15 cellular contexts compared by ENCODE assay signal in genomic region chr2:24269270-24269669, GRCh38.
DNase-seq lines count a peak whose midpoint lies in the region; ATAC-seq, FAIRE-seq and TF ChIP-seq lines count a peak whose summit lies in the region.
"Had no signal": no experiment of that assay in that cellular context is flagged by ENCODE, and none has a peak within 500 bp of the region (broad histone marks: within the 10 kb centered on the region; RNA-seq: fewer than 3 reads in every experiment).

No MANE protein-coding gene starts in this region.

- peak; percentile 42 for FAIRE-seq in K562 (lab: Jason Lieb, UNC)
- FAIRE-seq: colon had no signal

- 76% methylated on average over 2 of the region's 2 CpGs for WGBS in K562 (ENCODE audit: insufficient coverage, low coverage, missing lambda C conversion rate)
- 93% methylated on average over 2 of the region's 2 CpGs for WGBS in right lobe of liver (ENCODE audit: insufficient coverage, low coverage, low lambda C conversion rate, missing lambda C conversion rate)
- WGBS in stomach, 5 donors, result 96 to 100% (median 100%) methylated on average over 2 of the region's 2 CpGs

- H3K4me2 ChIP-seq in K562 (ENCODE audit: insufficient read depth, low read length) (no peak overlapping the region), Karpas-422 (ENCODE audit: low read depth, low read length, poor library complexity, severe bottlenecking) (no peak overlapping the region)
- H3K4me2 ChIP-seq: BLaER1 treated with 17β-estradiol and CSF1 and Interleukin-3, amounts not matched to agents 10 nM and 100 nM had no signal

- H3K9me2 ChIP-seq in Karpas-422 (replicated peaks; ENCODE audit: insufficient read depth, low read length), result no peaks in the 10 kb centered on the region

- TF ChIP-seq RAD21 in K562 (CRISPR knock-in tag; conservative IDR thresholded peaks at IDR 0.05 in 1 of 2, IDR thresholded peaks at IDR 0.05 in 1 of 2), result no peak

- no peak overlapping the region for H2AFZ ChIP-seq in ACC112 (ENCODE audit: low read length, unreplicated experiment)
- H2AFZ ChIP-seq in K562 (ENCODE audit: low read depth, low read length), result no peak overlapping the region
- no peak overlapping the region for H2AFZ ChIP-seq in Karpas-422 (ENCODE audit: low read length)

- DNase-seq in HCEC 1CT, result peak; percentile 59
- DNase-seq in K562 (ENCODE audit: extremely low read depth in 1 of 4, low spot score in 3 of 4), result no peak
- DNase-seq in right lobe of liver, result no peak
- no peak for DNase-seq in Karpas-422
- DNase-seq in activated CD8-positive, alpha-beta T cell treated with anti-CD3 and anti-CD28 coated beads for 36 hours, result no peak
- DNase-seq in stomach, result no peak
- no peak for DNase-seq in WERI-Rb-1
- DNase-seq: islet precursor cell, NCI-H510A treated with DMSO at 0.1 percent for 48 hours, Right ventricle myocardium superior had no signal

- TF ChIP-seq CTCF in K562 (IDR thresholded peaks at IDR 0.05 in 2 of 3, conservative IDR thresholded peaks at IDR 0.05 in 1 of 3; ENCODE audit: insufficient read depth in 2 of 3, low read depth in 1 of 3, low read length in 3 of 3) (no peak), right lobe of liver (IDR thresholded peaks at IDR 0.05) (no peak), stomach (IDR thresholded peaks at IDR 0.05) (no peak), WERI-Rb-1 (IDR thresholded peaks at IDR 0.05; ENCODE audit: low read depth, low read length) (no peak)
- TF ChIP-seq CTCF in activated CD8-positive, alpha-beta T cell treated with anti-CD3 and anti-CD28 coated beads for 36 hours (IDR thresholded peaks at IDR 0.05), result no peak

- H3K4me1 ChIP-seq in ACC112 (ENCODE audit: control insufficient read depth, insufficient read depth, low read length, unreplicated experiment), result peaks cover 30% of the 10 kb centered on the region
- H3K4me1 ChIP-seq in K562 (replicated peaks in 1 of 2; ENCODE audit: control insufficient read depth in 2 of 2, insufficient read depth in 2 of 2, low read length in 2 of 2), result no peaks in the 10 kb centered on the region
- peaks cover 0 to 19% (median 5%) of the 10 kb centered on the region in 4 donors for H3K4me1 ChIP-seq in right lobe of liver
- no peaks in the 10 kb centered on the region for H3K4me1 ChIP-seq in Karpas-422 (ENCODE audit: low read length)
- H3K4me1 ChIP-seq in stomach, result no peaks in the 10 kb centered on the region

- in situ Hi-C loops in K562 (cut with MboI), result no loop called here

- no peak overlapping the region for H3K9ac ChIP-seq in K562 (ENCODE audit: insufficient read depth in 1 of 2, low read depth in 2 of 2, low read length in 2 of 2)
- no peak overlapping the region for H3K9ac ChIP-seq in Karpas-422 (ENCODE audit: low read length)
- H3K9ac ChIP-seq: BLaER1 treated with 17β-estradiol and CSF1 and Interleukin-3, amounts not matched to agents 10 nM and 100 nM had no signal

- intact Hi-C loops in K562 (cut with micrococcal nuclease) (no loop called here), right lobe of liver (cut with DNase I) (no loop called here), stomach (cut with DNase I; ENCODE audit: low total_unique reads) (no loop called here)
- intact Hi-C loops in activated CD8-positive, alpha-beta T cell treated with anti-CD3 and anti-CD28 coated beads for 36 hours (cut with micrococcal nuclease), result no loop called here

- peaks cover 28% of the 10 kb centered on the region for H3K36me3 Mint-ChIP-seq in activated CD8-positive, alpha-beta T cell treated with anti-CD3 and anti-CD28 coated beads for 36 hours (ENCODE audit: low read depth)

- TF ChIP-seq POLR2A in K562 (conservative IDR thresholded peaks at IDR 0.05) (no peak), right lobe of liver (IDR thresholded peaks at IDR 0.05) (peak; percentile 14), stomach (IDR thresholded peaks at IDR 0.05) (no peak)

- ATAC-seq in K562 (no peak), right lobe of liver (peak in 2 of 4 donors; percentile 44 to 87)
- ATAC-seq in activated CD8-positive, alpha-beta T cell treated with anti-CD3 and anti-CD28 coated beads for 36 hours, result no peak

- no peaks in the 10 kb centered on the region for H3K9me1 ChIP-seq in K562 (ENCODE audit: control insufficient read depth, insufficient read depth, low read length)

- peak overlapping the region; percentile 63 for H3K27ac ChIP-seq in ACC112 (ENCODE audit: low read depth, low read length)
- no peak overlapping the region for H3K27ac ChIP-seq in K562 (ENCODE audit: extremely low read depth, low read depth, low read length)
- H3K27ac ChIP-seq in right lobe of liver, result peak overlapping the region in 1 of 3 donors; percentile 40
- no peak overlapping the region for H3K27ac ChIP-seq in Karpas-422 (ENCODE audit: low read length)
- no peak overlapping the region for H3K27ac ChIP-seq in stomach
- no peak overlapping the region for H3K27ac ChIP-seq in WERI-Rb-1
- H3K27ac ChIP-seq: BLaER1 treated with 17β-estradiol and CSF1 and Interleukin-3, amounts not matched to agents 10 nM and 100 nM; neutrophil; VCaP had no signal

- no peaks in the 10 kb centered on the region for H3K79me2 ChIP-seq in ACC112 (ENCODE audit: control insufficient read depth, insufficient read depth, low read length, unreplicated experiment)
- H3K79me2 ChIP-seq in K562 (ENCODE audit: control insufficient read depth, insufficient read depth, low read length), result no peaks in the 10 kb centered on the region
- H3K79me2 ChIP-seq in Karpas-422 (ENCODE audit: low read length), result peaks cover 30% of the 10 kb centered on the region

- no peaks in the 10 kb centered on the region for H3K27me3 ChIP-seq in ACC112 (ENCODE audit: insufficient read depth, low read length)
- H3K27me3 ChIP-seq in K562 (ENCODE audit: control insufficient read depth in 2 of 2, insufficient read depth in 2 of 2, low read length in 2 of 2), result no peaks in the 10 kb centered on the region
- no peaks in the 10 kb centered on the region for H3K27me3 ChIP-seq in right lobe of liver
- H3K27me3 ChIP-seq in Karpas-422 (ENCODE audit: low read length), result no peaks in the 10 kb centered on the region
- H3K27me3 ChIP-seq in stomach, result no peaks in the 10 kb centered on the region
- no peaks in the 10 kb centered on the region for H3K27me3 ChIP-seq in WERI-Rb-1 (ENCODE audit: insufficient read depth, low read depth, severe bottlenecking)
- H3K27me3 ChIP-seq: BLaER1 treated with 17β-estradiol and CSF1 and Interleukin-3, amounts not matched to agents 10 nM and 100 nM; neutrophil had no signal

- H3K4me3 ChIP-seq in ACC112 (ENCODE audit: low read depth, low read length), result no peak overlapping the region
- H3K4me3 ChIP-seq in K562, result no peak overlapping the region
- no peak overlapping the region for H3K4me3 ChIP-seq in right lobe of liver
- no peak overlapping the region for H3K4me3 ChIP-seq in Karpas-422 (ENCODE audit: low read length)
- no peak overlapping the region for H3K4me3 ChIP-seq in stomach
- no peak overlapping the region for H3K4me3 ChIP-seq in WERI-Rb-1 (ENCODE audit: low read depth, low read length)
- H3K4me3 ChIP-seq: BLaER1 treated with 17β-estradiol and CSF1 and Interleukin-3, amounts not matched to agents 10 nM and 100 nM had no signal

- no peak for TF ChIP-seq EP300 in K562 (IDR thresholded peaks at IDR 0.05; ENCODE audit: low read length)
- no peak for TF ChIP-seq EP300 in stomach (IDR thresholded peaks at IDR 0.05)

- peaks cover 18% of the 10 kb centered on the region for H3K36me3 ChIP-seq in ACC112 (ENCODE audit: insufficient read depth, low read length)
- H3K36me3 ChIP-seq in K562 (ENCODE audit: control insufficient read depth, insufficient read depth, low read length), result peaks cover 12% of the 10 kb centered on the region; the same call in 1 of the 3 replicates
- H3K36me3 ChIP-seq in right lobe of liver, result peaks cover 0 to 12% (median 2%) of the 10 kb centered on the region in 4 donors
- H3K36me3 ChIP-seq in Karpas-422 (ENCODE audit: insufficient read depth, low read length), result peaks cover 66% of the 10 kb centered on the region
- peaks cover 13 to 96% (median 91%) of the 10 kb centered on the region in 4 donors for H3K36me3 ChIP-seq in stomach
- peaks cover 12% of the 10 kb centered on the region for H3K36me3 ChIP-seq in WERI-Rb-1

- no peak overlapping the region for H3K4me3 Mint-ChIP-seq in activated CD8-positive, alpha-beta T cell treated with anti-CD3 and anti-CD28 coated beads for 36 hours

- H3K9me3 Mint-ChIP-seq in activated CD8-positive, alpha-beta T cell treated with anti-CD3 and anti-CD28 coated beads for 36 hours, result no peaks in the 10 kb centered on the region

- no peaks in the 10 kb centered on the region for H3K4me1 Mint-ChIP-seq in activated CD8-positive, alpha-beta T cell treated with anti-CD3 and anti-CD28 coated beads for 36 hours (ENCODE audit: low read depth)

- H3K27ac Mint-ChIP-seq in activated CD8-positive, alpha-beta T cell treated with anti-CD3 and anti-CD28 coated beads for 36 hours, result no peak overlapping the region

- H3K27me3 Mint-ChIP-seq in activated CD8-positive, alpha-beta T cell treated with anti-CD3 and anti-CD28 coated beads for 36 hours, result no peaks in the 10 kb centered on the region

- H4K20me1 ChIP-seq in K562 (replicated peaks; ENCODE audit: control insufficient read depth, insufficient read depth, low read length) (no peaks in the 10 kb centered on the region), Karpas-422 (ENCODE audit: insufficient read depth, low read depth, low read length) (no peaks in the 10 kb centered on the region)

- H3K9me3 ChIP-seq in K562 (replicated peaks; ENCODE audit: control insufficient read depth, insufficient read depth, low read depth, low read length) (no peaks in the 10 kb centered on the region), right lobe of liver (no peaks in the 10 kb centered on the region), Karpas-422 (ENCODE audit: low read length) (no peaks in the 10 kb centered on the region), stomach (no peaks in the 10 kb centered on the region), WERI-Rb-1 (ENCODE audit: severe bottlenecking) (no peaks in the 10 kb centered on the region)
- H3K9me3 ChIP-seq: BLaER1 treated with 17β-estradiol and CSF1 and Interleukin-3, amounts not matched to agents 10 nM and 100 nM; neutrophil had no signal

- POLR2A ChIA-PET in K562 (lab: Yijun Ruan, JAX), result interaction anchor here (0.7 to 2.2 kb wide), 3 partner anchors 8 to 82 kb away, joined by 3 to 7 read pairs (median 3); no protein-coding TSS in a partner anchor
- POLR2A ChIA-PET in activated CD8-positive, alpha-beta T cell treated with anti-CD3 and anti-CD28 coated beads for 36 hours (lab: Charles Lee), result interaction anchor here (0.6 to 0.7 kb wide), 2 partner anchors 9 to 119 kb away, joined by 3 read pairs; no protein-coding TSS in a partner anchor

- no TSS peak for BruUV-seq in K562 (replicated peaks; lab: Mats Ljungman, UMichigan)

- CTCF ChIA-PET in K562 (lab: Yijun Ruan, JAX; ENCODE audit: low intra/inter-chr PET ratio), result interaction anchor here (0.6 kb wide), 1 partner anchor 870 kb away, joined by 4 read pairs; no protein-coding TSS in a partner anchor
- CTCF ChIA-PET in activated CD8-positive, alpha-beta T cell treated with anti-CD3 and anti-CD28 coated beads for 36 hours (lab: Charles Lee), result no interaction called here

TF ChIP-seq in K562, 482 proteins besides CTCF, POLR2A, EP300 and RAD21 (continues in another document):
- no peak for TF ChIP-seq ZZZ3 (IDR thresholded peaks at IDR 0.05)
- TF ChIP-seq ZNF561 (CRISPR knock-in tag; conservative IDR thresholded peaks at IDR 0.05), result no peak
